In the genomic region with DNA sequence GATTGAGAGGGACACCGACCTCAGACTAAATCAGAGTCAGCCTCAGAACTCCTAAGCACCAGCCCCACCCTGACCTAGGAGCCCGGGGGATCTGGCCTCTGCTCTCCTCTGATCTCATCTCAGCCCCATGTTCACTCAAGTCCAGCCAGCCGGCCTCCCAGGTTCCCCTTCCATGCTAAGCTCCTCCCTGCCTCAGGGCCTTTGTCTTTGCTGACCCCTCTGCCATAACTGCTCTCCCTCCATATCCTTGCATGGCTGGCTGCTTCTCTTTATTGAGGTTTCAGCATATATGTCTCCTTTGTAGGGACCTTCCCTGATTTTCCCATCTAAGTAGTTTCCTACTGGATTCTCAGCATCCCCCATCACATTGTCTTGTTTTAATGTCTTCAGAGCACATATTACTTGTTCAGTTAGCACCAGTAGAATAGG, we compare ENCODE assay signal across 10 cellular contexts. TPM values are rescaled to one million over a fixed set of nuclear protein-coding genes. Genes with fewer than 3 reads are reported as not detected.
DNase-seq lines count a peak whose midpoint lies in the region; ATAC-seq and TF ChIP-seq lines count a peak whose summit lies in the region.
"Had no signal": no experiment of that assay in that cellular context is flagged by ENCODE, and none has a peak within 500 bp of the region (broad histone marks: within the 10 kb centered on the region; RNA-seq: fewer than 3 reads in every experiment).

No MANE protein-coding gene starts in this region.

- intact Hi-C loops in Caco-2 (cut with micrococcal nuclease; ENCODE audit: unreplicated experiment) = no loop called here

- BruUV-seq in Caco-2 (replicated peaks; lab: Mats Ljungman, UMichigan) = no TSS peak

- peaks cover 8% of the 10 kb centered on the region for H3K27me3 ChIP-seq in AG04450 (ENCODE audit: control insufficient read depth, insufficient read depth, low read length)
- peaks cover 30% of the 10 kb centered on the region for H3K27me3 ChIP-seq in GM23338 (ENCODE audit: insufficient read depth)
- H3K27me3 ChIP-seq in brain microvascular endothelial cell (replicated peaks) = peaks cover 5% of the 10 kb centered on the region
- no peaks in the 10 kb centered on the region for H3K27me3 ChIP-seq in Caco-2 (replicated peaks; ENCODE audit: control insufficient read depth, insufficient read depth, low read length)

- no peaks in the 10 kb centered on the region for H4K20me1 ChIP-seq in GM23338 (replicated peaks; ENCODE audit: insufficient read depth)

- peaks cover 6% of the 10 kb centered on the region; the same call in 1 of the 2 replicates for H3K79me2 ChIP-seq in GM23338 (replicated peaks; ENCODE audit: insufficient read depth)

- DNase-seq in AG04450 (ENCODE audit: low read depth, low spot score) = no peak
- DNase-seq in GM23338 (ENCODE audit: low spot score) = no peak
- no peak for DNase-seq in brain microvascular endothelial cell
- no peak for DNase-seq in naive B cell
- DNase-seq in Caco-2 = no peak
- DNase-seq in NCI-H524 treated with DMSO at 0.1 percent for 48 hours (lab: John Stamatoyannopoulos, UW) = no peak
- DNase-seq in RWPE1 (ENCODE audit: low spot score) = no peak
- DNase-seq: COR-L47 had no signal

- peaks cover 30% of the 10 kb centered on the region for H3K4me1 Mint-ChIP-seq in GM23338
- peaks cover 51 to 65% (median 55%) of the 10 kb centered on the region in 3 donors for H3K4me1 Mint-ChIP-seq in naive B cell
- H3K4me1 Mint-ChIP-seq in Caco-2 (ENCODE audit: low read depth, unreplicated experiment) = peaks cover 13% of the 10 kb centered on the region

- CTCF ChIA-PET in AG04450 (lab: Charles Lee) (no interaction called here), Caco-2 (lab: Charles Lee) (no interaction called here), RWPE1 (lab: Yijun Ruan, JAX) (no interaction called here)

- H3K36me3 ChIP-seq in GM23338 (ENCODE audit: insufficient read depth) = no peaks in the 10 kb centered on the region
- H3K36me3 ChIP-seq in brain microvascular endothelial cell (replicated peaks) = no peaks in the 10 kb centered on the region
- H3K36me3 ChIP-seq in Caco-2 (ENCODE audit: control insufficient read depth, insufficient read depth, low read length) = no peaks in the 10 kb centered on the region

- H3K4me2 ChIP-seq in GM23338 = peak overlapping the region; percentile 90

- peak overlapping the region; percentile 99 for H2AFZ ChIP-seq in GM23338

- POLR2A ChIA-PET in AG04450 (lab: Yijun Ruan, JAX) (no interaction called here), Caco-2 (lab: Charles Lee) (no interaction called here), RWPE1 (lab: Yijun Ruan, JAX; ENCODE audit: low non-redundant PET) (no interaction called here)

- H3K9me3 Mint-ChIP-seq in GM23338 (no peaks in the 10 kb centered on the region), naive B cell (no peaks in the 10 kb centered on the region), Caco-2 (ENCODE audit: unreplicated experiment) (no peaks in the 10 kb centered on the region)
- H3K9me3 Mint-ChIP-seq: activated T-helper 2 cell treated with anti-CD3 and anti-CD28 coated beads, Interferon-gamma antibody, Interleukin-2, Interleukin-4, amounts not matched to agents 10 μg/mL and 5 μg/mL and 100 μg/mL, durations not matched to agents 14 hours and 24 hours and 36 hours had no signal

- peak; percentile 4; the same call in 1 of the 3 replicates for ATAC-seq in GM23338
- ATAC-seq in naive B cell (ENCODE audit: low read depth in 2 of 2) = no peak
- ATAC-seq in HG02588 (IDR thresholded peaks at IDR 0.05; ENCODE audit: unreplicated experiment) = no peak

- in situ Hi-C loops in brain microvascular endothelial cell (cut with HindIII; ENCODE audit: low pct_ligation_motif_present, low sequenced_read_pairs) = no loop called here

- TF ChIP-seq CTCF in AG04450 (IDR thresholded peaks at IDR 0.05; ENCODE audit: low read depth, low read length) (no peak), GM23338 (conservative IDR thresholded peaks at IDR 0.05; ENCODE audit: low read depth in 2 of 2) (no peak), brain microvascular endothelial cell (IDR thresholded peaks at IDR 0.05; ENCODE audit: low read depth, low read length, missing control alignments) (no peak), Caco-2 (IDR thresholded peaks at IDR 0.05; ENCODE audit: insufficient read depth in 1 of 2, low read depth in 1 of 2, low read length in 1 of 2, severe bottlenecking in 1 of 2, unreplicated experiment in 1 of 2) (no peak), RWPE1 (conservative IDR thresholded peaks at IDR 0.05; ENCODE audit: low read depth) (no peak)

- H3K4me3 ChIP-seq in AG04450 (ENCODE audit: low read depth, low read length) (peak overlapping the region; percentile 55), GM23338 (peak overlapping the region; percentile 68), brain microvascular endothelial cell (ENCODE audit: low read depth, low read length) (peak overlapping the region; percentile 53), Caco-2 (ENCODE audit: low read depth, low read length) (no peak overlapping the region)

- H3K27me3 Mint-ChIP-seq in GM23338 (ENCODE audit: insufficient read depth, low read depth, poor library complexity) = peaks cover 30% of the 10 kb centered on the region
- no peaks in the 10 kb centered on the region for H3K27me3 Mint-ChIP-seq in naive B cell
- H3K27me3 Mint-ChIP-seq in Caco-2 (ENCODE audit: insufficient read depth, unreplicated experiment) = no peaks in the 10 kb centered on the region

- H3K36me3 Mint-ChIP-seq in GM23338 (ENCODE audit: low read depth) (no peaks in the 10 kb centered on the region), naive B cell (no peaks in the 10 kb centered on the region), Caco-2 (ENCODE audit: insufficient read depth, unreplicated experiment) (no peaks in the 10 kb centered on the region)

- H3K9me3 ChIP-seq in AG04450 (ENCODE audit: control insufficient read depth, insufficient read depth, low read length) = no peaks in the 10 kb centered on the region
- no peaks in the 10 kb centered on the region for H3K9me3 ChIP-seq in Caco-2

- H3K9me2 ChIP-seq in GM23338 (ENCODE audit: insufficient read depth) = no peaks in the 10 kb centered on the region

- H3K27ac Mint-ChIP-seq in GM23338 = no peak overlapping the region; the same call in 1 of the 2 replicates
- H3K27ac Mint-ChIP-seq in naive B cell = peak overlapping the region; percentile 96 to 99 (median 97)
- no peak overlapping the region for H3K27ac Mint-ChIP-seq in Caco-2 (ENCODE audit: unreplicated experiment)

- peaks cover 20% of the 10 kb centered on the region for H3K4me1 ChIP-seq in GM23338 (ENCODE audit: insufficient read depth)
- peaks cover 6% of the 10 kb centered on the region; the same call in 1 of the 2 replicates for H3K4me1 ChIP-seq in Caco-2

- H3K27ac ChIP-seq in AG04450 (ENCODE audit: low read depth, low read length) (no peak overlapping the region), GM23338 (ENCODE audit: low read depth) (no peak overlapping the region), brain microvascular endothelial cell (no peak overlapping the region), RWPE1 (no peak overlapping the region)

- peaks cover 5% of the 10 kb centered on the region for H3F3A ChIP-seq in GM23338 (replicated peaks; ENCODE audit: low read depth)

- H3K4me3 Mint-ChIP-seq in GM23338 = peak overlapping the region; percentile 67
- peak overlapping the region; percentile 88 to 97 (median 94) for H3K4me3 Mint-ChIP-seq in naive B cell
- no peak overlapping the region for H3K4me3 Mint-ChIP-seq in Caco-2 (ENCODE audit: unreplicated experiment)

TF ChIP-seq in GM23338, 12 proteins besides CTCF, POLR2A, EP300 and RAD21 (continues in another document):
- no peak for TF ChIP-seq STAT1 (IDR thresholded peaks at IDR 0.05; ENCODE audit: unreplicated experiment)

RNA-seq across cellular contexts. Expression of gene SLC15A3, which starts 0.8 kb away (rescaled TPM):
- 4.8 and 9.1 TPM in 2 replicates for polyA plus RNA-seq in AG04450 (2011; rRNA removed)
- polyA minus RNA-seq in AG04450 (2011; rRNA and poly(A)+ RNA removed) = 16.3 and 19.4 TPM in 2 replicates
- 15.8 and 18.9 TPM in 2 replicates for total RNA-seq in GM23338 (2014; rRNA removed; shearing (Covaris generic))
- 14.2 and 16.7 TPM in 2 replicates for polyA plus RNA-seq in GM23338 (2016; fragmentation: Nextera tagmentation; extraction: Ambion mirVana)
- polyA plus RNA-seq in naive B cell (ENCODE audit: low read depth in 6 of 6) = 10 to 100 TPM in 5 of 6 donors, 1 to 10 TPM in 1; 7.0 to 18.1 (median 15.9) TPM
- total RNA-seq in Caco-2 (2022) = 0.43 and 0.84 TPM in 2 replicates

RNA-seq across cellular contexts. Expression of gene CD6, which starts 18.7 kb away (rescaled TPM):
- polyA plus RNA-seq in AG04450 (2011; rRNA removed) (not detected in 2 replicates), GM23338 (2016; fragmentation: Nextera tagmentation; extraction: Ambion mirVana) (not detected in 2 replicates), naive B cell (ENCODE audit: low read depth in 6 of 6) (10 to 100 TPM in 4 of 6 donors, 1 to 10 TPM in 2; 6.4 to 25.2 (median 10.8) TPM)
- not detected in 2 replicates for polyA minus RNA-seq in AG04450 (2011; rRNA and poly(A)+ RNA removed)
- 0.49 and 1.9 TPM in 2 replicates for total RNA-seq in GM23338 (2014; rRNA removed; shearing (Covaris generic))
- 0.23 TPM in 2 replicates for total RNA-seq in Caco-2 (2022)

RNA-seq across cellular contexts. Expression of gene TMEM132A, which starts 28.5 kb away (rescaled TPM):
- polyA plus RNA-seq in AG04450 (2011; rRNA removed) = 25.9 and 36.0 TPM in 2 replicates
- 18.9 and 24.2 TPM in 2 replicates for polyA minus RNA-seq in AG04450 (2011; rRNA and poly(A)+ RNA removed)
- 51.9 and 96.6 TPM in 2 replicates for total RNA-seq in GM23338 (2014; rRNA removed; shearing (Covaris generic))
- 36.2 and 38.5 TPM in 2 replicates for polyA plus RNA-seq in GM23338 (2016; fragmentation: Nextera tagmentation; extraction: Ambion mirVana)
- polyA plus RNA-seq in naive B cell (ENCODE audit: low read depth in 6 of 6) = 1 to 10 TPM in 1 of 6 donors, under 1 TPM in 3, not detected in 2; 0.23 to 1.2 (median 0.40) TPM
- 86.6 and 97.3 TPM in 2 replicates for total RNA-seq in Caco-2 (2022)

RNA-seq across cellular contexts. Expression of gene TMEM109, which starts 38.8 kb away (rescaled TPM):
- polyA plus RNA-seq in AG04450 (2011; rRNA removed) (36.2 and 44.5 TPM in 2 replicates), GM23338 (2016; fragmentation: Nextera tagmentation; extraction: Ambion mirVana) (17.4 TPM in 2 replicates), naive B cell (ENCODE audit: low read depth in 6 of 6) (100 to 1,000 TPM; 286 to 521 (median 315) TPM)
- polyA minus RNA-seq in AG04450 (2011; rRNA and poly(A)+ RNA removed) = 23.8 and 24.6 TPM in 2 replicates
- 12.1 and 17.7 TPM in 2 replicates for total RNA-seq in GM23338 (2014; rRNA removed; shearing (Covaris generic))
- 82.3 and 91.9 TPM in 2 replicates for total RNA-seq in Caco-2 (2022)

RNA-seq across cellular contexts. Expression of gene PRPF19, which starts 46.4 kb away (rescaled TPM):
- polyA plus RNA-seq in AG04450 (2011; rRNA removed) (25.1 and 33.6 TPM in 2 replicates), GM23338 (2016; fragmentation: Nextera tagmentation; extraction: Ambion mirVana) (153 and 186 TPM in 2 replicates), naive B cell (ENCODE audit: low read depth in 6 of 6) (10 to 100 TPM in 5 of 6 donors, 1 to 10 TPM in 1; 5.6 to 19.3 (median 15.6) TPM)
- 24.1 and 37.6 TPM in 2 replicates for polyA minus RNA-seq in AG04450 (2011; rRNA and poly(A)+ RNA removed)
- 134 and 161 TPM in 2 replicates for total RNA-seq in GM23338 (2014; rRNA removed; shearing (Covaris generic))
- total RNA-seq in Caco-2 (2022) = 180 and 183 TPM in 2 replicates

Comparison
In these comparisons a context has a peak if more than half of its experiments do, and no peak if none do; other contexts are left out.
1. H3K27ac Mint-ChIP-seq: peak in naive B cell (6 of 6); none in GM23338 (single experiment) and Caco-2 (single experiment).
2. RNA of gene TMEM132A, which starts 28.5 kb away (polyA plus RNA-seq): 36.2 to 38.5 TPM in GM23338 and 25.9 to 36.0 TPM in AG04450; 0.23 to 1.2 TPM in naive B cell; every median in the first group is over 10 times any median in the second.